ENCODE assay signal across 8 cellular contexts in genomic region chr20:52191132-52191435, GRCh38.
DNase-seq lines count a peak whose midpoint lies in the region; ATAC-seq, FAIRE-seq and TF ChIP-seq lines count a peak whose summit lies in the region.

No MANE protein-coding gene starts in this region.

- no peaks in the 10 kb centered on the region for H3K9me3 ChIP-seq in neuron (ENCODE audit: low read length)

- H3K27me3 ChIP-seq in neuron (ENCODE audit: insufficient read depth, low read length), result no peaks in the 10 kb centered on the region

- peaks cover 14% of the 10 kb centered on the region for H3K4me1 ChIP-seq in neuron (ENCODE audit: insufficient read depth, low read length)

- H3K36me3 ChIP-seq in neuron (ENCODE audit: insufficient read depth, low read length), result peaks cover 12% of the 10 kb centered on the region

- peak overlapping the region; percentile 96 for H3K4me3 ChIP-seq in neuron (ENCODE audit: low read length)

- peak; percentile 26 for ATAC-seq in HG02885 (IDR thresholded peaks at IDR 0.05; ENCODE audit: poor library complexity, unreplicated experiment)

- no peak for TF ChIP-seq CTCF in D721Med (IDR thresholded peaks at IDR 0.05; ENCODE audit: insufficient read depth, missing control alignments)

- DNase-seq in NK-92 treated with Interleukin-12 subunit alpha and Interleukin-12 subunit beta, amount 100 ng/mL, for 24 hours (lab: John Stamatoyannopoulos, UW), result peak; percentile 48
- no peak for DNase-seq in NK-92 (lab: John Stamatoyannopoulos, UW; ENCODE audit: unreplicated experiment)
- peak; percentile 28 for DNase-seq in SW480 (ENCODE audit: low spot score)
- DNase-seq in fibroblast of gingiva (ENCODE audit: low read depth), result peak; percentile 43
- DNase-seq in D721Med (ENCODE audit: insufficient read length, low spot score), result no peak
- no peak for DNase-seq in activated CD4-positive, alpha-beta T cell treated with anti-CD3 and anti-CD28 coated beads, Interleukin-2, amount 50 U/mL, for 1 hour

- peak overlapping the region; percentile 97 for H2AFZ ChIP-seq in neuron (ENCODE audit: low read depth, low read length)

- FAIRE-seq in D721Med (lab: Jason Lieb, UNC), result no peak

Comparison
In these comparisons a context has a peak if more than half of its experiments do, and no peak if none do; other contexts are left out.
1. DNase-seq: peak in NK-92 treated with Interleukin-12 subunit alpha and Interleukin-12 subunit beta, amount 100 ng/mL, for 24 hours (single experiment), SW480 (single experiment) and fibroblast of gingiva (single experiment); none in NK-92 (single experiment), D721Med (single experiment) and activated CD4-positive, alpha-beta T cell treated with anti-CD3 and anti-CD28 coated beads, Interleukin-2, amount 50 U/mL, for 1 hour (single experiment).